23 cellular contexts compared by ENCODE assay signal in the genomic region with DNA sequence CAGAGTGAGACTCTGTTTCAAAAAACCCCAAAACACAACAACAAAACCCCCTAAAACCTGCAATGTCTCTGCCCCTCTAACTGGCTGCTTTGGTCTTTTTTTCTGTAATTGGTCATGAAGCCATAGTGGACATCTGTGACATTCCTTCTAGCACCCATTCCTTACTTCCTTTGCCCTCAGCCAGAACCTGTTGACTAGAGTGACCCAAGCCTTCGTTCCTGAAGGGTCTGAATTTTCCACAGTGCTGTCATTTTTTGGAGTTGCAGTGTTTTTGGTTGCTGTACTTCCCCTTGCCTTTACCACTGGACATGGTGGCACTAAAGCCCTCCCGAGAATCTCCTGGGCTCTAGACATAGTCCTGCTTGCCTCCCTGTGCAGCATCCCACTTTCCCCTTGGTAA. TPM values are rescaled to one million over a fixed set of nuclear protein-coding genes. Genes with fewer than 3 reads are reported as not detected.
DNase-seq lines count a peak whose midpoint lies in the region; ATAC-seq and TF ChIP-seq lines count a peak whose summit lies in the region.
"Had no signal": no experiment of that assay in that cellular context is flagged by ENCODE, and none has a peak within 500 bp of the region (broad histone marks: within the 10 kb centered on the region; RNA-seq: fewer than 3 reads in every experiment).

No MANE protein-coding gene starts in this region.

- peaks cover 41% of the 10 kb centered on the region for H3K4me1 ChIP-seq in KMS-11 (ENCODE audit: low read depth, poor library complexity, severe bottlenecking)
- no peaks in the 10 kb centered on the region for H3K4me1 ChIP-seq in prostate gland (replicated peaks)
- H3K4me1 ChIP-seq: Caco-2 had no signal

- no peak for ATAC-seq in activated T-cell treated with anti-CD3 and anti-CD28 coated beads, Interleukin-2, amount 50 U/mL, for 4 hours
- ATAC-seq in left lobe of liver = no peak
- ATAC-seq: PC-3 had no signal

- no peaks in the 10 kb centered on the region for H3K4me1 Mint-ChIP-seq in activated T-cell treated with anti-CD3 and anti-CD28 coated beads, Interleukin-2, amount 50 U/mL, for 24 hours (ENCODE audit: low read depth)
- H3K4me1 Mint-ChIP-seq in activated T-cell treated with anti-CD3 and anti-CD28 coated beads, Interleukin-2, amount 50 U/mL, for 4 hours (ENCODE audit: low read depth) = no peaks in the 10 kb centered on the region
- H3K4me1 Mint-ChIP-seq in progenitor cell of endocrine pancreas (ENCODE audit: low read depth) = no peaks in the 10 kb centered on the region
- H3K4me1 Mint-ChIP-seq: CD4-positive, CD25-positive, alpha-beta regulatory T cell had no signal

- no peak for DNase-seq in activated T-cell treated with anti-CD3 and anti-CD28 coated beads, Interleukin-2, amount 50 U/mL, for 24 hours
- DNase-seq in activated T-cell treated with anti-CD3 and anti-CD28 coated beads, Interleukin-2, amount 50 U/mL, for 4 hours = no peak
- DNase-seq in progenitor cell of endocrine pancreas (ENCODE audit: low spot score, unreplicated experiment) (no peak), left lobe of liver (ENCODE audit: low spot score) (no peak), amygdala (lab: John Stamatoyannopoulos, UW) (no peak), prostate gland (ENCODE audit: low spot score) (no peak)
- DNase-seq: AML-193; Caco-2; CD4-positive, CD25-positive, alpha-beta regulatory T cell; GDM1; H9; NCI-H1417; NCI-H187; NCI-H2107; NCI-H510A; NCI-H774; PC-3; RPMI8226; SHP77 treated with DMSO at 0.1 percent for 48 hours; SK-N-SH had no signal

- TF ChIP-seq POLR2A in prostate gland (IDR thresholded peaks at IDR 0.05) = no peak

- H3K36me3 Mint-ChIP-seq in activated T-cell treated with anti-CD3 and anti-CD28 coated beads, Interleukin-2, amount 50 U/mL, for 24 hours (ENCODE audit: low read depth) = peaks cover 73% of the 10 kb centered on the region
- H3K36me3 Mint-ChIP-seq in activated T-cell treated with anti-CD3 and anti-CD28 coated beads, Interleukin-2, amount 50 U/mL, for 4 hours (ENCODE audit: insufficient read depth) = peaks cover 23% of the 10 kb centered on the region
- H3K36me3 Mint-ChIP-seq in progenitor cell of endocrine pancreas (ENCODE audit: insufficient read depth) = peaks cover 18% of the 10 kb centered on the region

- 95% methylated on average over 2 of the region's 2 CpGs for WGBS in prostate gland

- H3K27me3 Mint-ChIP-seq in activated T-cell treated with anti-CD3 and anti-CD28 coated beads, Interleukin-2, amount 50 U/mL, for 24 hours = no peaks in the 10 kb centered on the region
- H3K27me3 Mint-ChIP-seq in activated T-cell treated with anti-CD3 and anti-CD28 coated beads, Interleukin-2, amount 50 U/mL, for 4 hours (ENCODE audit: low read depth) = no peaks in the 10 kb centered on the region
- H3K27me3 Mint-ChIP-seq in progenitor cell of endocrine pancreas = no peaks in the 10 kb centered on the region
- H3K27me3 Mint-ChIP-seq: CD4-positive, CD25-positive, alpha-beta regulatory T cell had no signal

- no peak overlapping the region for H3K9ac ChIP-seq in KMS-11
- H3K9ac ChIP-seq: SK-N-SH had no signal

- H2AFZ ChIP-seq in KMS-11 (ENCODE audit: low read depth) = no peak overlapping the region

- H3K79me2 ChIP-seq in KMS-11 (ENCODE audit: insufficient read depth, low read depth) = no peaks in the 10 kb centered on the region

- intact Hi-C loops in prostate gland (cut with DNase I) = no loop called here

- peaks cover 12% of the 10 kb centered on the region; the same call in 1 of the 2 replicates for H3K36me3 ChIP-seq in KMS-11 (ENCODE audit: insufficient read depth)
- peaks cover 0 to 2% of the 10 kb centered on the region in 2 donors for H3K36me3 ChIP-seq in prostate gland

- H3K9me3 ChIP-seq in prostate gland = no peaks in the 10 kb centered on the region
- H3K9me3 ChIP-seq: Caco-2, SK-N-SH had no signal

- peak overlapping the region; percentile 29; the same call in 1 of the 2 replicates for H3K4me2 ChIP-seq in KMS-11
- H3K4me2 ChIP-seq: SK-N-SH had no signal

- H3K9me3 Mint-ChIP-seq in activated T-cell treated with anti-CD3 and anti-CD28 coated beads, Interleukin-2, amount 50 U/mL, for 24 hours = no peaks in the 10 kb centered on the region
- no peaks in the 10 kb centered on the region for H3K9me3 Mint-ChIP-seq in activated T-cell treated with anti-CD3 and anti-CD28 coated beads, Interleukin-2, amount 50 U/mL, for 4 hours
- no peaks in the 10 kb centered on the region for H3K9me3 Mint-ChIP-seq in progenitor cell of endocrine pancreas (ENCODE audit: low read depth)
- H3K9me3 Mint-ChIP-seq: CD4-positive, CD25-positive, alpha-beta regulatory T cell; H9 had no signal

- H3K4me3 ChIP-seq in KMS-11 (IDR thresholded peaks at IDR 0.05; ENCODE audit: insufficient read depth, low read depth, low read length) = no peak overlapping the region
- no peak overlapping the region for H3K4me3 ChIP-seq in prostate gland

- H3K27ac ChIP-seq in KMS-11 = peak overlapping the region; percentile 48; the same call in 1 of the 2 replicates
- peak overlapping the region; percentile 34 for H3K27ac ChIP-seq in angular gyrus (ENCODE audit: low read depth, low read length)
- no peak overlapping the region for H3K27ac ChIP-seq in prostate gland
- H3K27ac ChIP-seq: 22Rv1 had no signal

- TF ChIP-seq CTCF in KMS-11 (conservative IDR thresholded peaks at IDR 0.05; ENCODE audit: low read depth, low read length) (no peak), progenitor cell of endocrine pancreas (IDR thresholded peaks at IDR 0.05; ENCODE audit: unreplicated experiment) (no peak), prostate gland (IDR thresholded peaks at IDR 0.05) (no peak)

- H3K27ac Mint-ChIP-seq in activated T-cell treated with anti-CD3 and anti-CD28 coated beads, Interleukin-2, amount 50 U/mL, for 24 hours = peak overlapping the region; percentile 52
- H3K27ac Mint-ChIP-seq in progenitor cell of endocrine pancreas = peak overlapping the region; percentile 71

- H3K4me3 Mint-ChIP-seq in activated T-cell treated with anti-CD3 and anti-CD28 coated beads, Interleukin-2, amount 50 U/mL, for 24 hours = no peak overlapping the region
- no peak overlapping the region for H3K4me3 Mint-ChIP-seq in activated T-cell treated with anti-CD3 and anti-CD28 coated beads, Interleukin-2, amount 50 U/mL, for 4 hours
- no peak overlapping the region for H3K4me3 Mint-ChIP-seq in progenitor cell of endocrine pancreas (ENCODE audit: low read depth)
- H3K4me3 Mint-ChIP-seq: CD4-positive, CD25-positive, alpha-beta regulatory T cell; H9 had no signal

- no peaks in the 10 kb centered on the region for H3K27me3 ChIP-seq in KMS-11 (ENCODE audit: insufficient read depth, low read depth)
- H3K27me3 ChIP-seq in prostate gland (replicated peaks; ENCODE audit: insufficient read depth) = no peaks in the 10 kb centered on the region

- no peaks in the 10 kb centered on the region for H4K20me1 ChIP-seq in KMS-11 (ENCODE audit: insufficient read depth)

RNA-seq across cellular contexts. Expression of a gene that starts 48.5 kb away (rescaled TPM):
- 1 to 10 TPM; 7.5 to 8.6 (median 8.3) TPM for total RNA-seq in activated T-cell treated with anti-CD3 and anti-CD28 coated beads, Interleukin-2, amount 50 U/mL, for 4 hours
- 8.2 and 8.6 TPM in 2 replicates for total RNA-seq in progenitor cell of endocrine pancreas
- total RNA-seq in left lobe of liver = 0.70 TPM
- total RNA-seq in prostate gland = 1 to 10 TPM; 3.9 to 8.0 TPM

RNA-seq across cellular contexts. Expression of a gene that starts 50.5 kb away (rescaled TPM):
- total RNA-seq in activated T-cell treated with anti-CD3 and anti-CD28 coated beads, Interleukin-2, amount 50 U/mL, for 4 hours = 100 to 1,000 TPM; 209 to 218 (median 213) TPM
- 153 and 159 TPM in 2 replicates for total RNA-seq in progenitor cell of endocrine pancreas
- 37.0 TPM for total RNA-seq in left lobe of liver
- total RNA-seq in prostate gland = 100 to 1,000 TPM; 197 to 212 TPM

Comparison
In these comparisons a context has a peak if more than half of its experiments do, and no peak if none do; other contexts are left out.
1. H3K27ac ChIP-seq: peak in KMS-11 (single experiment) and angular gyrus (single experiment); none in prostate gland (0 of 2).